1 cellular context compared by ENCODE assay signal in the genomic region with DNA sequence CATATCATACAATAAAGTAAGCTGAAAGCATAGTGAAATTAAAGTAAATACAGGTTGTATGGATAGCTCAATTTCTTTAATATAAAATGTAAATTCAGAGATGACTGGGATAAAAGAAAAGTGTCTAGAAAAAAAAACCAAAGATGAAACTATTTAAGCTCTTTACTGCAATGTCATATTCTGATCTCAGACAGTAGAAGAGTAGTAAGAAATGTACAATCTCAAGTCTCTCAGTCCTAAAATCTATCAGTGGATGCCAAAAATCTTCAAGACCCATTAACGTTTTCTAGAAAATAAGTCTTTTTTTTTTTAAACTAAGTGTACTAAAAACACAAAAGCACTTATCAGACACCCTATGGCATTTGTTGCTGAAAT.
A peak's percentile ranks its signal among the peaks of the same experiment; 100 is the strongest.
TF ChIP-seq lines count a peak whose summit lies in the region.

No MANE protein-coding gene starts in this region.

TF ChIP-seq in HepG2, 621 proteins besides CTCF, POLR2A, EP300 and RAD21:
- no peak for TF ChIP-seq ARNTL (CRISPR knock-in tag; IDR thresholded peaks at IDR 0.05)
- 0 out of 2 replicates have a peak, but pooled peaks have one; percentile 2 for TF ChIP-seq RCOR2 (CRISPR knock-in tag; IDR thresholded peaks at IDR 0.05)
- TF ChIP-seq, protein P1, sequence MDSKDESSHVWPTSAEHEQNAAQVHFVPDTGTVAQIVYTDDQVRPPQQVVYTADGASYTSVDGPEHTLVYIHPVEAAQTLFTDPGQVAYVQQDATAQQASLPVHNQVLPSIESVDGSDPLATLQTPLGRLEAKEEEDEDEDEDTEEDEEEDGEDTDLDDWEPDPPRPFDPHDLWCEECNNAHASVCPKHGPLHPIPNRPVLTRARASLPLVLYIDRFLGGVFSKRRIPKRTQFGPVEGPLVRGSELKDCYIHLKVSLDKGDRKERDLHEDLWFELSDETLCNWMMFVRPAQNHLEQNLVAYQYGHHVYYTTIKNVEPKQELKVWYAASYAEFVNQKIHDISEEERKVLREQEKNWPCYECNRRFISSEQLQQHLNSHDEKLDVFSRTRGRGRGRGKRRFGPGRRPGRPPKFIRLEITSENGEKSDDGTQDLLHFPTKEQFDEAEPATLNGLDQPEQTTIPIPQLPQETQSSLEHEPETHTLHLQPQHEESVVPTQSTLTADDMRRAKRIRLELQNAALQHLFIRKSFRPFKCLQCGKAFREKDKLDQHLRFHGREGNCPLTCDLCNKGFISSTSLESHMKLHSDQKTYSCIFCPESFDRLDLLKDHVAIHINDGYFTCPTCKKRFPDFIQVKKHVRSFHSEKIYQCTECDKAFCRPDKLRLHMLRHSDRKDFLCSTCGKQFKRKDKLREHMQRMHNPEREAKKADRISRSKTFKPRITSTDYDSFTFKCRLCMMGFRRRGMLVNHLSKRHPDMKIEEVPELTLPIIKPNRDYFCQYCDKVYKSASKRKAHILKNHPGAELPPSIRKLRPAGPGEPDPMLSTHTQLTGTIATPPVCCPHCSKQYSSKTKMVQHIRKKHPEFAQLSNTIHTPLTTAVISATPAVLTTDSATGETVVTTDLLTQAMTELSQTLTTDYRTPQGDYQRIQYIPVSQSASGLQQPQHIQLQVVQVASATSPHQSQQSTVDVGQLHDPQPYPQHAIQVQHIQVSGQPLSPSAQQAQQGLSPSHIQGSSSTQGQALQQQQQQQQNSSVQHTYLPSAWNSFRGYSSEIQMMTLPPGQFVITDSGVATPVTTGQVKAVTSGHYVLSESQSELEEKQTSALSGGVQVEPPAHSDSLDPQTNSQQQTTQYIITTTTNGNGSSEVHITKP (CRISPR knock-in tag; IDR thresholded peaks at IDR 0.05; ENCODE audit: low read depth), result no peak
